ENCODE assay signal across 2 cellular contexts in genomic region chr17:75681289-75681688, GRCh38.
TF ChIP-seq lines count a peak whose summit lies in the region.

No MANE protein-coding gene starts in this region.

TF ChIP-seq in IMR-90, 13 proteins besides CTCF, POLR2A, EP300 and RAD21:
- TF ChIP-seq SMC3 (IDR thresholded peaks at IDR 0.05; ENCODE audit: low read depth, low read length): no peak
- no peak for TF ChIP-seq MAZ (IDR thresholded peaks at IDR 0.05; ENCODE audit: borderline replicate concordance, low read depth, low read length)
- no peak for TF ChIP-seq RCOR1 (IDR thresholded peaks at IDR 0.05; ENCODE audit: insufficient replicate concordance, low read length)
- no peak for TF ChIP-seq MAFK (IDR thresholded peaks at IDR 0.05; ENCODE audit: low read depth, low read length)
- TF ChIP-seq BHLHE40 (IDR thresholded peaks at IDR 0.05; ENCODE audit: low read depth, low read length): no peak
- TF ChIP-seq MXI1 (IDR thresholded peaks at IDR 0.05; ENCODE audit: borderline replicate concordance, low read depth, low read length): no peak
- no peak for TF ChIP-seq NFE2L2 (IDR thresholded peaks at IDR 0.05; ENCODE audit: low read depth, low read length)
- no peak for TF ChIP-seq CEBPB (IDR thresholded peaks at IDR 0.05; ENCODE audit: low read depth, low read length)
- TF ChIP-seq ELK1 (IDR thresholded peaks at IDR 0.05; ENCODE audit: borderline replicate concordance, low read depth, low read length): no peak
- no peak for TF ChIP-seq RFX5 (IDR thresholded peaks at IDR 0.05; ENCODE audit: low read depth, low read length)
- no peak for TF ChIP-seq CHD1 (IDR thresholded peaks at IDR 0.05; ENCODE audit: low read depth, low read length)
- no peak for TF ChIP-seq USF2 (IDR thresholded peaks at IDR 0.05; ENCODE audit: low read depth, low read length)
- TF ChIP-seq FOS (IDR thresholded peaks at IDR 0.05; ENCODE audit: low read depth, low read length): no peak

TF ChIP-seq in GM12878, 131 proteins besides CTCF, POLR2A, EP300 and RAD21:
- TF ChIP-seq TAF1 (IDR thresholded peaks at IDR 0.05; ENCODE audit: borderline replicate concordance, low read depth, low read length): no peak
- no peak for TF ChIP-seq CEBPB (IDR thresholded peaks at IDR 0.05; ENCODE audit: borderline replicate concordance in 1 of 2, low read depth in 2 of 2, low read length in 2 of 2)
- TF ChIP-seq, protein P1, sequence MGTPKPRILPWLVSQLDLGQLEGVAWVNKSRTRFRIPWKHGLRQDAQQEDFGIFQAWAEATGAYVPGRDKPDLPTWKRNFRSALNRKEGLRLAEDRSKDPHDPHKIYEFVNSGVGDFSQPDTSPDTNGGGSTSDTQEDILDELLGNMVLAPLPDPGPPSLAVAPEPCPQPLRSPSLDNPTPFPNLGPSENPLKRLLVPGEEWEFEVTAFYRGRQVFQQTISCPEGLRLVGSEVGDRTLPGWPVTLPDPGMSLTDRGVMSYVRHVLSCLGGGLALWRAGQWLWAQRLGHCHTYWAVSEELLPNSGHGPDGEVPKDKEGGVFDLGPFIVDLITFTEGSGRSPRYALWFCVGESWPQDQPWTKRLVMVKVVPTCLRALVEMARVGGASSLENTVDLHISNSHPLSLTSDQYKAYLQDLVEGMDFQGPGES (IDR thresholded peaks at IDR 0.05): no peak
- TF ChIP-seq ELK1 (IDR thresholded peaks at IDR 0.05; ENCODE audit: low read depth, low read length): no peak
- no peak for TF ChIP-seq USF2 (IDR thresholded peaks at IDR 0.05; ENCODE audit: borderline replicate concordance, low read depth, low read length)
- no peak for TF ChIP-seq ZNF622 (IDR thresholded peaks at IDR 0.05)
- no peak for TF ChIP-seq ZNF217 (IDR thresholded peaks at IDR 0.05)
- no peak for TF ChIP-seq PML (IDR thresholded peaks at IDR 0.05; ENCODE audit: low read length)
- TF ChIP-seq, protein P2, sequence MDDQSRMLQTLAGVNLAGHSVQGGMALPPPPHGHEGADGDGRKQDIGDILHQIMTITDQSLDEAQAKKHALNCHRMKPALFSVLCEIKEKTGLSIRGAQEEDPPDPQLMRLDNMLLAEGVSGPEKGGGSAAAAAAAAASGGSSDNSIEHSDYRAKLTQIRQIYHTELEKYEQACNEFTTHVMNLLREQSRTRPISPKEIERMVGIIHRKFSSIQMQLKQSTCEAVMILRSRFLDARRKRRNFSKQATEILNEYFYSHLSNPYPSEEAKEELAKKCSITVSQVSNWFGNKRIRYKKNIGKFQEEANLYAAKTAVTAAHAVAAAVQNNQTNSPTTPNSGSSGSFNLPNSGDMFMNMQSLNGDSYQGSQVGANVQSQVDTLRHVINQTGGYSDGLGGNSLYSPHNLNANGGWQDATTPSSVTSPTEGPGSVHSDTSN (IDR thresholded peaks at IDR 0.05; ENCODE audit: insufficient replicate concordance, low read depth, low read length): no peak
- TF ChIP-seq MYC (IDR thresholded peaks at IDR 0.05; ENCODE audit: insufficient read depth, insufficient read length, insufficient replicate concordance, low read length, severe bottlenecking): no peak
- TF ChIP-seq MXI1 (IDR thresholded peaks at IDR 0.05; ENCODE audit: low read depth, low read length): no peak
